Comparison of ENCODE assay signal across 22 cellular contexts in the genomic region with DNA sequence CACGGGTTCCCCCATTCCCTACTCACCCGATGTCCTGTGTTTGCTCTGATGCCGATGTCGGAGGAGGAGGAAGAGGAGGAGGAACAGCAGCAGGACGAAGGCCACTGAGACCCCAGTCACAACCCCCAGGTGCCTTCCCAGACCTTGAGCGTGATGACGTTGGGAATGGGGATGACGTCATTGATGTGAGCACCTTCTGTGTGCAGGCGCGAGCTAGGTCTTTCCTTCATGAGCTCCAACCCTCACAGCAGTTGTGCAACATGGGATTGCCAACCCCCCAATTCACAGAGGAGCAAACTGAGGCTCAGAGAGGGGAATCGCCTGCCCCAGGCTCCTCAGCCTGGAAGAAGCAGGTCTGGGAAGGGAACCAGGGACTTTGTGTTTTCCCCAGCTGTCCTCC. TPM values are rescaled to one million over a fixed set of nuclear protein-coding genes. Genes with fewer than 3 reads are reported as not detected.
"Had no signal": no experiment of that assay in that cellular context is flagged by ENCODE, and none has a peak within 500 bp of the region (broad histone marks: within the 10 kb centered on the region; RNA-seq: fewer than 3 reads in every experiment).

No MANE protein-coding gene starts in this region.

- FAIRE-seq: kidney, small intestine, urothelium cell line had no signal

- H3K4me1 ChIP-seq: esophagus squamous epithelium, gastroesophageal sphincter, left ventricle myocardium inferior, lower lobe of right lung had no signal

- DNase-seq: effector memory CD8-positive, alpha-beta T cell; esophagus squamous epithelium; foreskin fibroblast; immature natural killer cell; kidney; left cardiac atrium; left ventricle myocardium inferior; lower lobe of right lung; midbrain; naive B cell; small intestine; stimulated activated CD4-positive, alpha-beta T cell treated with anti-CD3 and anti-CD28 coated beads, Interleukin-12 subunit alpha, Interleukin-12 subunit beta, amount 100 ng/mL, for 4 hours; stimulated activated naive CD4-positive, alpha-beta T cell; stomach; substantia nigra; trophoblast cell had no signal

- H3K27ac ChIP-seq: esophagus squamous epithelium, gastroesophageal sphincter, left ventricle myocardium inferior, lower lobe of right lung, neutrophil, stomach had no signal

- H3K36me3 ChIP-seq: esophagus squamous epithelium, gastroesophageal sphincter, left ventricle myocardium inferior, lower lobe of right lung, neutrophil, stomach had no signal

- ATAC-seq: effector memory CD8-positive, alpha-beta T cell; gastroesophageal sphincter; left cardiac atrium; lower lobe of right lung had no signal

- H3K4me3 ChIP-seq: esophagus squamous epithelium, gastroesophageal sphincter, left ventricle myocardium inferior, lower lobe of right lung, stomach had no signal

- H3K9me3 ChIP-seq: esophagus squamous epithelium, gastroesophageal sphincter, left ventricle myocardium inferior, lower lobe of right lung, neutrophil, stomach had no signal

RNA-seq across cellular contexts. Expression of a gene that starts 4.2 kb away (rescaled TPM):
- total RNA-seq: epithelial cell of proximal tubule, osteoblast, pulmonary artery endothelial cell had no signal
- polyA plus RNA-seq: immature natural killer cell had no signal

RNA-seq across cellular contexts. Expression of a gene that starts 10.3 kb away (rescaled TPM):
- total RNA-seq: epithelial cell of proximal tubule, osteoblast, pulmonary artery endothelial cell had no signal

RNA-seq across cellular contexts. Expression of a gene that starts 28.1 kb away (rescaled TPM):
- total RNA-seq: epithelial cell of proximal tubule, osteoblast, pulmonary artery endothelial cell had no signal

RNA-seq across cellular contexts. Expression of a gene that starts 30.0 kb away (rescaled TPM):
- total RNA-seq: epithelial cell of proximal tubule, osteoblast, pulmonary artery endothelial cell had no signal
